Comparison of ENCODE assay signal across 27 cellular contexts in the genomic region with DNA sequence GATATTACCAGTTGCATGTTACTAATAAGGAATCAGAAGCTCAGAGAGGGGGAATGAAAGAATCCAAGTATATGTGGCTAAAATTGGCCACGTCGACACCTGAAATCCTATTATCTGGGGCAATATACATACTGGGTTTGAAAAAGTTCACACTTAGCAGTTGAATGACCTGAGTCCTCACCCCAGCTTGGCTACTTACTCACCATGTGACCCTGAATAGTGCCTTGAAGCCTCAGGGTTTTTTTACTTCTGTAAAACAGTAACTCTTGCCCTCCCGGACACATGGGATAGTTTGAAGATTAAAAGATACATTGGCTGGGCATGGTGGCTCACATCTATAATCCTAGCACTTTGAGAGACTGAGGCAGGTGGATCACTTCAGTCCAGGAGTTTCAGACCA.
"Had no signal": no experiment of that assay in that cellular context is flagged by ENCODE, and none has a peak within 500 bp of the region (broad histone marks: within the 10 kb centered on the region; RNA-seq: fewer than 3 reads in every experiment).

No MANE protein-coding gene starts in this region.

- H3K9me3 Mint-ChIP-seq: activated naive CD4-positive, alpha-beta T cell treated with anti-CD3 and anti-CD28 coated beads, Interleukin-2, amount 50 U/mL, for 72 hours; activated naive CD8-positive, alpha-beta T cell treated with anti-CD3 and anti-CD28 coated beads, Interleukin-2, amount 50 U/mL, for 24 hours; activated T-cell treated with anti-CD3 and anti-CD28 coated beads, Interleukin-2, amount 50 U/mL, for 24 hours; central memory CD8-positive, alpha-beta T cell had no signal

- H3K4me3 Mint-ChIP-seq: activated CD8-positive, alpha-beta memory T cell treated with anti-CD3 and anti-CD28 coated beads, Interleukin-2, amount 10 ng/mL, durations not matched to agents 7 days and 5 days; activated CD8-positive, alpha-beta T cell treated with anti-CD3 and anti-CD28 coated beads, Interleukin-2, amount 10 ng/mL, durations not matched to agents 7 days and 5 days; activated naive CD8-positive, alpha-beta T cell treated with anti-CD3 and anti-CD28 coated beads, Interleukin-2, amount 50 U/mL, for 24 hours; activated T-cell treated with anti-CD3 and anti-CD28 coated beads, Interleukin-2, amount 50 U/mL, for 24 hours; brain; central memory CD8-positive, alpha-beta T cell had no signal

- DNase-seq: activated CD4-positive, alpha-beta T cell treated with anti-CD3 and anti-CD28 coated beads for 4 hours; activated CD4-positive, alpha-beta T cell treated with anti-CD3 and anti-CD28 coated beads, Interleukin-2, amount 50 U/mL, for 4 hours; activated CD8-positive, alpha-beta memory T cell treated with anti-CD3 and anti-CD28 coated beads, Interleukin-2, amount 10 ng/mL, durations not matched to agents 7 days and 5 days; activated CD8-positive, alpha-beta T cell treated with anti-CD3 and anti-CD28 coated beads, Interleukin-2, amount 10 ng/mL, durations not matched to agents 7 days and 5 days; activated effector memory CD4-positive, alpha-beta T cell treated with anti-CD3 and anti-CD28 coated beads, Interleukin-2, amount 50 U/mL, for 16 hours; activated naive CD4-positive, alpha-beta T cell treated with Interleukin-2 at 50 U/mL for 16 hours; activated naive CD8-positive, alpha-beta T cell treated with anti-CD3 and anti-CD28 coated beads, Interleukin-2, amount 50 U/mL, for 24 hours; activated T-cell treated with anti-CD3 and anti-CD28 coated beads, Interleukin-2, amount 50 U/mL, for 24 hours; amygdala; KG1; NCI-H1092; NCI-H1417; NCI-H1930; NCI-H2171; NCI-H2227 treated with DMSO at 0.1 percent for 48 hours; NCI-H446 treated with DMSO at 0.1 percent for 48 hours; NCI-H526; NCI-H82; RPMI8226; SK-N-SH; T-helper 1 cell; WERI-Rb-1 had no signal

- H3K36me3 Mint-ChIP-seq: activated CD8-positive, alpha-beta memory T cell treated with anti-CD3 and anti-CD28 coated beads, Interleukin-2, amount 10 ng/mL, durations not matched to agents 7 days and 5 days; activated naive CD4-positive, alpha-beta T cell treated with anti-CD3 and anti-CD28 coated beads, Interleukin-2, amount 50 U/mL, for 72 hours; brain had no signal

- H3K27ac ChIP-seq: WERI-Rb-1 had no signal

- H3K27ac Mint-ChIP-seq: activated CD8-positive, alpha-beta memory T cell treated with anti-CD3 and anti-CD28 coated beads, Interleukin-2, amount 10 ng/mL, durations not matched to agents 7 days and 5 days; activated CD8-positive, alpha-beta T cell treated with anti-CD3 and anti-CD28 coated beads, Interleukin-2, amount 10 ng/mL, durations not matched to agents 7 days and 5 days; activated naive CD4-positive, alpha-beta T cell treated with anti-CD3 and anti-CD28 coated beads, Interleukin-2, amount 50 U/mL, for 72 hours; activated naive CD8-positive, alpha-beta T cell treated with anti-CD3 and anti-CD28 coated beads, Interleukin-2, amount 50 U/mL, for 24 hours; activated T-cell treated with anti-CD3 and anti-CD28 coated beads, Interleukin-2, amount 50 U/mL, for 24 hours had no signal

- ATAC-seq: activated CD8-positive, alpha-beta memory T cell treated with anti-CD3 and anti-CD28 coated beads, Interleukin-2, amount 10 ng/mL, durations not matched to agents 7 days and 5 days; activated CD8-positive, alpha-beta T cell treated with anti-CD3 and anti-CD28 coated beads, Interleukin-2, amount 10 ng/mL, durations not matched to agents 7 days and 5 days; activated naive CD4-positive, alpha-beta T cell treated with anti-CD3 and anti-CD28 coated beads, Interleukin-2, amount 50 U/mL, for 72 hours; activated naive CD8-positive, alpha-beta T cell treated with anti-CD3 and anti-CD28 coated beads, Interleukin-2, amount 50 U/mL, for 24 hours; Panc1; Right ventricle myocardium inferior had no signal

- H3K36me3 ChIP-seq: WERI-Rb-1 had no signal

- H3K9me3 ChIP-seq: SK-N-SH had no signal

- H3K27me3 Mint-ChIP-seq: activated CD8-positive, alpha-beta memory T cell treated with anti-CD3 and anti-CD28 coated beads, Interleukin-2, amount 10 ng/mL, durations not matched to agents 7 days and 5 days; activated naive CD8-positive, alpha-beta T cell treated with anti-CD3 and anti-CD28 coated beads, Interleukin-2, amount 50 U/mL, for 24 hours; activated T-cell treated with anti-CD3 and anti-CD28 coated beads, Interleukin-2, amount 50 U/mL, for 24 hours; central memory CD8-positive, alpha-beta T cell had no signal
